34 cellular contexts compared by ENCODE assay signal in the genomic region with DNA sequence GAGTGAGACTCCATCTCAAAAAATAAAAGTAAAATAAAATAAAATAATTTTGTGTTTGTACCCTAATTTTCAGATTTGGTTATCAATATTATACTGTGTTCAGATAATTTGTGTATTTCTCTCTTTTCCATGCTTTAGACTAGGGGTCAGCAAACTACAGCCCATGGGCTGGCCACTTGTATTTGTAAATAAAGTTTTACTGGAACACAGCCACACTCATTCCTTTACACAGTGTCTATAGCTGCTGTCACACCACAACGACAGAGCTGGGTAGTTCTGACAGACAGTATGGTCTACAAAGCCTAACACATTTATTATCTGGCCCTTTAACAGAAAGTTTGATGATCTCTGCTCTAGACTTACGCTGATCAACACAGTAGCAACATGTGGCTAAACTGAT.
"Had no signal": no experiment of that assay in that cellular context is flagged by ENCODE, and none has a peak within 500 bp of the region (broad histone marks: within the 10 kb centered on the region; RNA-seq: fewer than 3 reads in every experiment).

No MANE protein-coding gene starts in this region.

- H3K4me3 ChIP-seq: MG63 had no signal

- DNase-seq: Karpas-422, Kasumi-1, MG63, MM.1S, MV-4-11, NCI-H1048, NCI-H1092, NCI-H1092 treated with DMSO at 0.1 percent for 48 hours, NCI-H1105, NCI-H1105 treated with DMSO at 0.1 percent for 48 hours, NCI-H1417, NCI-H1417 treated with DMSO at 0.1 percent for 48 hours, NCI-H1436, NCI-H1436 treated with DMSO at 0.1 percent for 48 hours, NCI-H146, NCI-H1694, NCI-H1694 treated with DMSO at 0.1 percent for 48 hours, NCI-H187, NCI-H187 treated with DMSO at 0.1 percent for 48 hours, NCI-H1930, NCI-H2029, NCI-H2029 treated with DMSO at 0.1 percent for 48 hours, NCI-H2081, NCI-H2081 treated with DMSO at 0.1 percent for 48 hours, NCI-H2107, NCI-H2171, NCI-H2171 treated with DMSO at 0.1 percent for 48 hours, NCI-H2227 treated with DMSO at 0.1 percent for 48 hours, NCI-H226, NCI-H345, NCI-H446, NCI-H446 treated with DMSO at 0.1 percent for 48 hours, NCI-H510A, NCI-H510A treated with DMSO at 0.1 percent for 48 hours had no signal

- H3K27me3 ChIP-seq: MG63 had no signal
